10 cellular contexts compared by ENCODE assay signal in genomic region chr19:38321646-38322323, GRCh38. TPM values are rescaled to one million over a fixed set of nuclear protein-coding genes. Genes with fewer than 3 reads are reported as not detected.
A peak's percentile ranks its signal among the peaks of the same experiment; 100 is the strongest.
DNase-seq lines count a peak whose midpoint lies in the region; ATAC-seq and TF ChIP-seq lines count a peak whose summit lies in the region.
"Had no signal": no experiment of that assay in that cellular context is flagged by ENCODE, and none has a peak within 500 bp of the region (broad histone marks: within the 10 kb centered on the region; RNA-seq: fewer than 3 reads in every experiment).

No MANE protein-coding gene starts in this region.

- no peaks in the 10 kb centered on the region; the same call in 1 of the 2 replicates for H3K27me3 ChIP-seq in GM06990 (replicated peaks; ENCODE audit: control insufficient read depth, insufficient read depth, low read length)
- no peaks in the 10 kb centered on the region for H3K27me3 ChIP-seq in foreskin keratinocyte
- H3K27me3 ChIP-seq in prostate gland (replicated peaks; ENCODE audit: insufficient read depth): no peaks in the 10 kb centered on the region

- H3K36me3 ChIP-seq in GM06990 (ENCODE audit: control insufficient read depth, insufficient read depth, low read length) (no peaks in the 10 kb centered on the region), prostate gland (peaks cover 0 to 4% of the 10 kb centered on the region in 2 donors)

- no peak for DNase-seq in GM06990 (ENCODE audit: extremely low read depth, insufficient read length)
- DNase-seq in WTC11 (ENCODE audit: low spot score): no peak
- peak; percentile 87 to 91 for DNase-seq in foreskin keratinocyte
- DNase-seq in prostate gland (ENCODE audit: low spot score): no peak
- DNase-seq in midbrain (lab: John Stamatoyannopoulos, UW): no peak
- no peak for DNase-seq in NCI-H1048 (lab: John Stamatoyannopoulos, UW)
- DNase-seq: NCI-H524; stimulated activated CD4-positive, alpha-beta T cell treated with anti-CD3 and anti-CD28 coated beads, Interleukin-4, amount 100 ng/mL, for 24 hours had no signal

- peaks cover 20% of the 10 kb centered on the region for H3K4me1 Mint-ChIP-seq in WTC11

- POLR2A ChIA-PET in WTC11 (lab: Charles Lee): interaction anchor here (0.8 kb wide), 1 partner anchor 52 kb away, joined by 3 read pairs; no protein-coding TSS in a partner anchor

- peaks cover 48% of the 10 kb centered on the region for H3K27me3 Mint-ChIP-seq in WTC11 (ENCODE audit: low read depth)

- peak; percentile 1 for TF ChIP-seq CTCF in GM06990 (IDR thresholded peaks at IDR 0.05; ENCODE audit: insufficient read depth, low read length, poor library complexity, severe bottlenecking)
- no peak for TF ChIP-seq CTCF in WTC11 (IDR thresholded peaks at IDR 0.05)
- TF ChIP-seq CTCF in foreskin keratinocyte (conservative IDR thresholded peaks at IDR 0.05): peak; percentile 6
- no peak for TF ChIP-seq CTCF in prostate gland (IDR thresholded peaks at IDR 0.05)

- H3K9me3 ChIP-seq in prostate gland: no peaks in the 10 kb centered on the region

- H3K27ac ChIP-seq in foreskin keratinocyte: peak overlapping the region; percentile 0
- peak overlapping the region in 1 of 2 donors; percentile 37 for H3K27ac ChIP-seq in prostate gland

- CTCF ChIA-PET in WTC11 (lab: Charles Lee): interaction anchor here (1.0 to 2.1 kb wide), 7 partner anchors 9 to 81 kb away, joined by 3 to 7 read pairs (median 4); partner anchors contain the start of genes CATSPERG, FAM98C, PPP1R14A and PSMD8

- ATAC-seq in WTC11: no peak
- peak; percentile 70 for ATAC-seq in foreskin keratinocyte
- no peak for ATAC-seq in HG03025 (IDR thresholded peaks at IDR 0.05; ENCODE audit: low FRiP score, unreplicated experiment)
- no peak for ATAC-seq in GM21381 (IDR thresholded peaks at IDR 0.05; ENCODE audit: unreplicated experiment)

- H3K9me3 Mint-ChIP-seq in WTC11: no peaks in the 10 kb centered on the region

- peak overlapping the region; percentile 81; the same call in 1 of the 2 replicates for H3K4me3 Mint-ChIP-seq in WTC11

- H3K36me3 Mint-ChIP-seq in WTC11: peaks cover 1% of the 10 kb centered on the region; the same call in 1 of the 2 replicates

- no peak overlapping the region for H3K27ac Mint-ChIP-seq in WTC11

- 36% methylated on average over 11 of the region's 11 CpGs for WGBS in prostate gland

- H3K4me1 ChIP-seq in foreskin keratinocyte (peaks cover 20% of the 10 kb centered on the region), prostate gland (replicated peaks) (no peaks in the 10 kb centered on the region)

- no peak overlapping the region for H3K4me3 ChIP-seq in GM06990 (replicated peaks; ENCODE audit: low read depth, low read length)
- H3K4me3 ChIP-seq in prostate gland: no peak overlapping the region

- intact Hi-C loops in prostate gland (cut with DNase I): no loop called here

- peak; percentile 42 for TF ChIP-seq POLR2A in prostate gland (IDR thresholded peaks at IDR 0.05)

TF ChIP-seq in WTC11, 78 proteins besides CTCF, POLR2A, EP300 and RAD21 (continues in another document):
- TF ChIP-seq SMAD3 (CRISPR knock-in tag; IDR thresholded peaks at IDR 0.05; ENCODE audit: borderline replicate concordance) (no peak), ESRRA (CRISPR knock-in tag; IDR thresholded peaks at IDR 0.05; ENCODE audit: borderline replicate concordance) (no peak), TP53 (CRISPR knock-in tag; IDR thresholded peaks at IDR 0.05) (no peak), E2F1 (CRISPR knock-in tag; IDR thresholded peaks at IDR 0.05) (no peak), ZNF396 (CRISPR knock-in tag; IDR thresholded peaks at IDR 0.05; ENCODE audit: borderline replicate concordance) (no peak), TCF7 (CRISPR knock-in tag; IDR thresholded peaks at IDR 0.05; ENCODE audit: low read depth) (no peak), ZBTB43 (CRISPR knock-in tag; IDR thresholded peaks at IDR 0.05) (no peak), FOXK1 (CRISPR knock-in tag; IDR thresholded peaks at IDR 0.05) (no peak), FOXJ3 (CRISPR knock-in tag; IDR thresholded peaks at IDR 0.05; ENCODE audit: borderline replicate concordance) (no peak), ZNF281 (CRISPR knock-in tag; IDR thresholded peaks at IDR 0.05) (no peak), ATF6 (CRISPR knock-in tag; IDR thresholded peaks at IDR 0.05) (no peak), E2F5 (CRISPR knock-in tag; IDR thresholded peaks at IDR 0.05) (no peak), KAT7 (CRISPR knock-in tag; IDR thresholded peaks at IDR 0.05; ENCODE audit: borderline replicate concordance) (no peak)

RNA-seq across cellular contexts. Expression of gene KCNK6, which starts 2.1 kb away (rescaled TPM):
- 12.9 to 18.3 TPM (median 13.2 TPM) in 3 replicates for total RNA-seq in WTC11 (2021)
- 19.5 and 22.6 TPM in 2 replicates for total RNA-seq in foreskin keratinocyte
- 22.0 and 27.1 TPM in 2 replicates for polyA plus RNA-seq in foreskin keratinocyte
- 1 to 10 TPM; 5.9 to 7.3 TPM for total RNA-seq in prostate gland

RNA-seq across cellular contexts. Expression of gene YIF1B, which starts 6.0 kb away (rescaled TPM):
- 83.3 to 92.5 TPM (median 90.1 TPM) in 3 replicates for total RNA-seq in WTC11 (2021)
- 60.1 and 72.7 TPM in 2 replicates for total RNA-seq in foreskin keratinocyte
- 90.2 and 115 TPM in 2 replicates for polyA plus RNA-seq in foreskin keratinocyte
- 10 to 100 TPM; 34.7 to 71.9 TPM for total RNA-seq in prostate gland

RNA-seq across cellular contexts. Expression of gene CATSPERG, which starts 13.8 kb away (rescaled TPM):
- total RNA-seq in WTC11 (2021) (4.6 to 8.7 TPM (median 6.3 TPM) in 3 replicates), foreskin keratinocyte (0.63 and 1.4 TPM in 2 replicates), prostate gland (10 to 100 TPM; 10.7 to 20.6 TPM)
- polyA plus RNA-seq in foreskin keratinocyte: 0.64 and 0.71 TPM in 2 replicates

RNA-seq across cellular contexts. Expression of gene C19orf33, which starts 17.7 kb away (rescaled TPM):
- total RNA-seq in WTC11 (2021) (16.1 to 22.3 TPM (median 21.3 TPM) in 3 replicates), foreskin keratinocyte (513 and 634 TPM in 2 replicates), prostate gland (10 to 100 TPM in 1 of 2 donors, 1 to 10 TPM in 1; 9.7 to 15.5 TPM)
- 1,054 and 1,152 TPM in 2 replicates for polyA plus RNA-seq in foreskin keratinocyte

RNA-seq across cellular contexts. Expression of gene PSMD8, which starts 52.6 kb away (rescaled TPM):
- 156 to 167 TPM (median 160 TPM) in 3 replicates for total RNA-seq in WTC11 (2021)
- 247 and 259 TPM in 2 replicates for total RNA-seq in foreskin keratinocyte
- 363 and 391 TPM in 2 replicates for polyA plus RNA-seq in foreskin keratinocyte
- total RNA-seq in prostate gland: 100 to 1,000 TPM; 232 to 298 TPM

Comparison
In these comparisons a context has a peak if more than half of its experiments do, and no peak if none do; other contexts are left out.
1. DNase-seq: peak in foreskin keratinocyte (2 of 2); none in GM06990 (single experiment), WTC11 (single experiment), prostate gland (single experiment), midbrain (single experiment) and NCI-H1048 (single experiment).
2. CTCF ChIP-seq: peak in GM06990 (single experiment) and foreskin keratinocyte (single experiment); none in WTC11 (single experiment) and prostate gland (0 of 4).